ENCODE assay signal across 1 cellular context in genomic region chrX:24468245-24468644, GRCh38.
TF ChIP-seq lines count a peak whose summit lies in the region.

No MANE protein-coding gene starts in this region.

TF ChIP-seq in HEK293, 187 proteins besides CTCF, POLR2A, EP300 and RAD21 (continued from another document):
- TF ChIP-seq ZNF311 (tag by site-specific recombination; IDR thresholded peaks at IDR 0.05; ENCODE audit: borderline replicate concordance) (no peak), EGR2 (tag by site-specific recombination; IDR thresholded peaks at IDR 0.05; ENCODE audit: low read depth) (peak; percentile 30; the same call in 1 of the 2 replicates)
- TF ChIP-seq, protein P1, sequence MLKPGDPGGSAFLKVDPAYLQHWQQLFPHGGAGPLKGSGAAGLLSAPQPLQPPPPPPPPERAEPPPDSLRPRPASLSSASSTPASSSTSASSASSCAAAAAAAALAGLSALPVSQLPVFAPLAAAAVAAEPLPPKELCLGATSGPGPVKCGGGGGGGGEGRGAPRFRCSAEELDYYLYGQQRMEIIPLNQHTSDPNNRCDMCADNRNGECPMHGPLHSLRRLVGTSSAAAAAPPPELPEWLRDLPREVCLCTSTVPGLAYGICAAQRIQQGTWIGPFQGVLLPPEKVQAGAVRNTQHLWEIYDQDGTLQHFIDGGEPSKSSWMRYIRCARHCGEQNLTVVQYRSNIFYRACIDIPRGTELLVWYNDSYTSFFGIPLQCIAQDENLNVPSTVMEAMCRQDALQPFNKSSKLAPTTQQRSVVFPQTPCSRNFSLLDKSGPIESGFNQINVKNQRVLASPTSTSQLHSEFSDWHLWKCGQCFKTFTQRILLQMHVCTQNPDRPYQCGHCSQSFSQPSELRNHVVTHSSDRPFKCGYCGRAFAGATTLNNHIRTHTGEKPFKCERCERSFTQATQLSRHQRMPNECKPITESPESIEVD (tag by site-specific recombination; IDR thresholded peaks at IDR 0.05), result no peak
TF ChIP-seq in HEK293: peak in this region for 4.
